1 cellular context compared by ENCODE assay signal in the genomic region with DNA sequence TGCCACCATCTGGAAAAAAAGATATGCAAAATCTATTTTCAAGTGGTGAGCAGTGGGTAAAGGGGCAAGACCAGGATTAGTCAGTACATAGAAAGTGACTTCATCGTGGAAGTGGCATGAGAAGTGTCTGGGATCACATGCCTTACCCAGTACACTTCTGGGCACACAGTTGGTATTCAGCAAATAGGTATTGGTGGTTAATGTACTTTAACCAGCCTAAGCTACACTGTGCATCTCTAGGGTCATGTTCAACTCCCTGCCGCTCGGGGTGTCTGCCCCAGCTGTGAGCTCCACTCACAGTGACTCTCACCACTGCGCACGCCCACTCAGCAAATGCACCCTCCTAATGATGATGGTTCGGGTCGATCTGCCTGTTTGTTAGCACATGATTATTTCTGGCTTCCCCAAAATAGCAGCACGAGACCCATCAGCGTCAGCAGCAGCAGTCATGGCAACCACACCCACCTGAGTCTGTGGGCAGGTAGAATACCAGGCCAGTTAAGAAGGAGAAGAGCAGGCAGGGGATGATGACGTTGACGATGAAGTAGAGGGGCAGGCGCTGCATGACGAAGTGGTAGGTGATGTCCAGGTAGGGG.
TF ChIP-seq lines count a peak whose summit lies in the region.

No MANE protein-coding gene starts in this region.

TF ChIP-seq in SK-N-SH, 30 proteins besides CTCF, POLR2A, EP300 and RAD21 (continued from another document):
- TF ChIP-seq ZBTB33 (IDR thresholded peaks at IDR 0.05; ENCODE audit: borderline replicate concordance, low read depth) (no peak), MEF2A (IDR thresholded peaks at IDR 0.05; ENCODE audit: borderline replicate concordance, low read depth) (no peak), USF2 (IDR thresholded peaks at IDR 0.05; ENCODE audit: borderline replicate concordance, low read depth, low read length) (no peak)
- TF ChIP-seq, protein P1, sequence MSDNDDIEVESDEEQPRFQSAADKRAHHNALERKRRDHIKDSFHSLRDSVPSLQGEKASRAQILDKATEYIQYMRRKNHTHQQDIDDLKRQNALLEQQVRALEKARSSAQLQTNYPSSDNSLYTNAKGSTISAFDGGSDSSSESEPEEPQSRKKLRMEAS (IDR thresholded peaks at IDR 0.05; ENCODE audit: low read depth): no peak
- TF ChIP-seq, protein P2, sequence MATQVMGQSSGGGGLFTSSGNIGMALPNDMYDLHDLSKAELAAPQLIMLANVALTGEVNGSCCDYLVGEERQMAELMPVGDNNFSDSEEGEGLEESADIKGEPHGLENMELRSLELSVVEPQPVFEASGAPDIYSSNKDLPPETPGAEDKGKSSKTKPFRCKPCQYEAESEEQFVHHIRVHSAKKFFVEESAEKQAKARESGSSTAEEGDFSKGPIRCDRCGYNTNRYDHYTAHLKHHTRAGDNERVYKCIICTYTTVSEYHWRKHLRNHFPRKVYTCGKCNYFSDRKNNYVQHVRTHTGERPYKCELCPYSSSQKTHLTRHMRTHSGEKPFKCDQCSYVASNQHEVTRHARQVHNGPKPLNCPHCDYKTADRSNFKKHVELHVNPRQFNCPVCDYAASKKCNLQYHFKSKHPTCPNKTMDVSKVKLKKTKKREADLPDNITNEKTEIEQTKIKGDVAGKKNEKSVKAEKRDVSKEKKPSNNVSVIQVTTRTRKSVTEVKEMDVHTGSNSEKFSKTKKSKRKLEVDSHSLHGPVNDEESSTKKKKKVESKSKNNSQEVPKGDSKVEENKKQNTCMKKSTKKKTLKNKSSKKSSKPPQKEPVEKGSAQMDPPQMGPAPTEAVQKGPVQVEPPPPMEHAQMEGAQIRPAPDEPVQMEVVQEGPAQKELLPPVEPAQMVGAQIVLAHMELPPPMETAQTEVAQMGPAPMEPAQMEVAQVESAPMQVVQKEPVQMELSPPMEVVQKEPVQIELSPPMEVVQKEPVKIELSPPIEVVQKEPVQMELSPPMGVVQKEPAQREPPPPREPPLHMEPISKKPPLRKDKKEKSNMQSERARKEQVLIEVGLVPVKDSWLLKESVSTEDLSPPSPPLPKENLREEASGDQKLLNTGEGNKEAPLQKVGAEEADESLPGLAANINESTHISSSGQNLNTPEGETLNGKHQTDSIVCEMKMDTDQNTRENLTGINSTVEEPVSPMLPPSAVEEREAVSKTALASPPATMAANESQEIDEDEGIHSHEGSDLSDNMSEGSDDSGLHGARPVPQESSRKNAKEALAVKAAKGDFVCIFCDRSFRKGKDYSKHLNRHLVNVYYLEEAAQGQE (IDR thresholded peaks at IDR 0.05; ENCODE audit: low read depth, low read length): no peak
